7 cellular contexts compared by ENCODE assay signal in the genomic region with DNA sequence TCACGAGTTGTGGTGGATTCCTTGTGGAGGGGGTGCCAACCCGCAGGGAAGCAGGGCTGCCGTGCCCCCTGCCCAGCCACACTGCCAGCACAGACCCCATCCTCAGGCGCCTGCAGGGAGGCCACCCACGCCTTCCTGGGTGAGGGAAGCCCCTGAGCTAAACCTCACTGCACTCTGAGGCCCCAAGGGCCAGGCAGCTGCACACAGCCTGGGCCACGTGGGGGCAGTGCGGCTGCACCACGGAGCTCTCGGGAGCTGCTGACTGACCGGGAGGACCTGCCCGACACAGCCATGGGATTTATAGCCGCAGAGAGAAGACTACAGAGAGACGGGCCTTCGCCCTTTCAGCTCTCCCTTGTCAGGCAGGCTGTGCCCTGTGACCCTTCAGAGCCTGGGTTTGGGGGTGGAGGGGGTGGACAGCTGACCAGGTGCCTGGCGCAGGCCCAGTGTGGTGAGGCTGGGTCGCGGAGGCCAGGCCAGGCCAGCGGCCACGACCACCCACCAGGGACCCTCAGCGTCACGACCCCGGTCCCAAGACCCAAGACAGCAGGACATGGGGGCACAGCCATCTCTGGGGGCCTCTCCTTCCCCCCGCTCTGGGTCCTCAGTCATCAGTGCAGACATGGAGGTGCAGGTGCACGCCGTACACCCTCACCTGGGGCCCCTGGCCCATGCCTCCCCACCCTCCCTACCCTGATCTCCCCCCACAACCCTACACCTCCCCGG. TPM values are rescaled to one million over a fixed set of nuclear protein-coding genes. Genes with fewer than 3 reads are reported as not detected.
A peak's percentile ranks its signal among the peaks of the same experiment; 100 is the strongest.
DNase-seq lines count a peak whose midpoint lies in the region; ATAC-seq and TF ChIP-seq lines count a peak whose summit lies in the region.

No MANE protein-coding gene starts in this region.

- H3K27ac Mint-ChIP-seq in stimulated activated naive B cell treated with anti-CD40 and anti-IgM and Interleukin-4, amounts not matched to agents 10 μg/mL and 1 μg/mL and 100 μg/mL, for 72 hours: peak overlapping the region; percentile 88

- peaks cover 36 to 51% of the 10 kb centered on the region in 2 donors for H3K4me1 Mint-ChIP-seq in stimulated activated naive B cell treated with anti-CD40 and anti-IgM and Interleukin-4, amounts not matched to agents 10 μg/mL and 1 μg/mL and 100 μg/mL, for 72 hours

- peak overlapping the region; percentile 47 to 68 for H3K4me3 Mint-ChIP-seq in stimulated activated naive B cell treated with anti-CD40 and anti-IgM and Interleukin-4, amounts not matched to agents 10 μg/mL and 1 μg/mL and 100 μg/mL, for 72 hours

- peak; percentile 70 for ATAC-seq in GM21360 (IDR thresholded peaks at IDR 0.05; ENCODE audit: unreplicated experiment)
- peak; percentile 75 for ATAC-seq in HG03469 (IDR thresholded peaks at IDR 0.05; ENCODE audit: unreplicated experiment)
- ATAC-seq in left colon: peak; percentile 70
- ATAC-seq in stimulated activated naive B cell treated with anti-CD40 and anti-IgM and Interleukin-4, amounts not matched to agents 10 μg/mL and 1 μg/mL and 100 μg/mL, for 72 hours (replicated peaks): peak; percentile 80 to 83

- intact Hi-C loops in left colon (cut with DNase I, micrococcal nuclease): loop anchor here in 1 of 2 donors (10.0 kb wide), 1 partner anchor 118 kb away; no protein-coding TSS in a partner anchor

- peak; percentile 65 for DNase-seq in GM04504 (ENCODE audit: low read depth)
- peak; percentile 90 for DNase-seq in astrocyte of the hippocampus (ENCODE audit: low read depth, low spot score)
- DNase-seq in left colon: peak in 1 of 2 donors; percentile 61
- DNase-seq in stimulated activated naive B cell treated with anti-CD40 and anti-IgM and Interleukin-4, amounts not matched to agents 10 μg/mL and 1 μg/mL and 100 μg/mL, for 72 hours: peak; percentile 77

- peaks cover 44 to 48% of the 10 kb centered on the region in 2 donors for H3K36me3 Mint-ChIP-seq in stimulated activated naive B cell treated with anti-CD40 and anti-IgM and Interleukin-4, amounts not matched to agents 10 μg/mL and 1 μg/mL and 100 μg/mL, for 72 hours

- no peaks in the 10 kb centered on the region for H3K9me3 Mint-ChIP-seq in stimulated activated naive B cell treated with anti-CD40 and anti-IgM and Interleukin-4, amounts not matched to agents 10 μg/mL and 1 μg/mL and 100 μg/mL, for 72 hours

- H3K27me3 Mint-ChIP-seq in stimulated activated naive B cell treated with anti-CD40 and anti-IgM and Interleukin-4, amounts not matched to agents 10 μg/mL and 1 μg/mL and 100 μg/mL, for 72 hours: peaks cover 13 to 18% of the 10 kb centered on the region in 2 donors

TF ChIP-seq in PFSK-1, 5 proteins besides CTCF, POLR2A, EP300 and RAD21:
- TF ChIP-seq TAF1 (IDR thresholded peaks at IDR 0.05; ENCODE audit: borderline replicate concordance, insufficient read depth, low read length): no peak
- no peak for TF ChIP-seq SIN3A (IDR thresholded peaks at IDR 0.05; ENCODE audit: borderline replicate concordance, insufficient read depth, low read length)
- peak; percentile 66 for TF ChIP-seq FOXP2 (optimal IDR thresholded peaks at IDR 0.05; ENCODE audit: borderline replicate concordance, extremely low read depth, extremely low read length, insufficient read depth)

RNA-seq across cellular contexts. Expression of a gene that starts 4.3 kb away (rescaled TPM):
- polyA plus RNA-seq in PFSK-1 (2012; ENCODE audit: insufficient read length, low read depth): 1.3 TPM
- total RNA-seq in left colon: 1 to 10 TPM; 1.6 to 3.3 TPM

RNA-seq across cellular contexts. Expression of a gene that starts 45.8 kb away (rescaled TPM):
- polyA plus RNA-seq in PFSK-1 (2012; ENCODE audit: insufficient read length, low read depth): 143 TPM
- total RNA-seq in left colon: 100 to 1,000 TPM in 1 of 2 donors, 10 to 100 TPM in 1; 95.2 to 118 TPM
